In genomic region chr20:59042151-59042795, GRCh38 we compare ENCODE assay signal across 8 cellular contexts. TPM values are rescaled to one million over a fixed set of nuclear protein-coding genes. Genes with fewer than 3 reads are reported as not detected.
DNase-seq lines count a peak whose midpoint lies in the region; ATAC-seq and TF ChIP-seq lines count a peak whose summit lies in the region.

PRELID3B (minus strand) TSS chr20:59042786; CDS start chr20:59042730, 56 bp downstream.

- peaks cover 4 to 42% (median 37%) of the 10 kb centered on the region in 9 donors for H3K4me1 ChIP-seq in heart right ventricle
- H3K4me1 ChIP-seq in psoas muscle, result peaks cover 25% of the 10 kb centered on the region

- no peaks in the 10 kb centered on the region for H3K9me3 Mint-ChIP-seq in IgD-negative memory B cell
- no peaks in the 10 kb centered on the region for H3K9me3 Mint-ChIP-seq in activated naive CD8-positive, alpha-beta T cell (ENCODE audit: low read depth)

- TF ChIP-seq CTCF in heart right ventricle (IDR thresholded peaks at IDR 0.05) (no peak), psoas muscle (IDR thresholded peaks at IDR 0.05) (no peak)

- DNase-seq in NOMO-1 treated with DMSO at 0.1 percent for 48 hours (lab: John Stamatoyannopoulos, UW; ENCODE audit: unreplicated experiment) (peak; percentile 49), NOMO-1 (lab: John Stamatoyannopoulos, UW; ENCODE audit: unreplicated experiment in 2 of 2) (no peak), heart right ventricle (peak in 1 of 2 donors; percentile 24), psoas muscle (no peak)
- DNase-seq in activated effector memory CD4-positive, alpha-beta T cell treated with Interleukin-2 at 50 U/mL for 16 hours, result no peak

- peak within 1 kb of the TSS; percentile 82 to 97 (median 94) for H3K4me3 Mint-ChIP-seq in IgD-negative memory B cell
- peak within 1 kb of the TSS; percentile 88 for H3K4me3 Mint-ChIP-seq in activated naive CD8-positive, alpha-beta T cell

- H3K27me3 Mint-ChIP-seq in IgD-negative memory B cell, result no peaks in the 10 kb centered on the region
- H3K27me3 Mint-ChIP-seq in activated naive CD8-positive, alpha-beta T cell, result no peaks in the 10 kb centered on the region

- peak within 1 kb of the TSS; percentile 85 to 95 (median 94) for H3K27ac Mint-ChIP-seq in IgD-negative memory B cell
- peak within 1 kb of the TSS; percentile 94 for H3K27ac Mint-ChIP-seq in activated naive CD8-positive, alpha-beta T cell

- H3K36me3 Mint-ChIP-seq in IgD-negative memory B cell, result peaks cover under 1% of the 10 kb centered on the region
- peaks cover 11% of the 10 kb centered on the region for H3K36me3 Mint-ChIP-seq in activated naive CD8-positive, alpha-beta T cell

- intact Hi-C loops in heart right ventricle (cut with DNase I), result loop anchor here in 3 of 10 donors (2.0 to 10.0 kb wide), 3 partner anchors 21 to 167 kb away; no protein-coding TSS in a partner anchor
- intact Hi-C loops in psoas muscle (cut with DNase I), result loop anchor here in 1 of 2 donors (5.0 kb wide), 1 partner anchor 150 kb away; no protein-coding TSS in a partner anchor

- H3K27ac ChIP-seq in heart right ventricle (peak within 1 kb of the TSS; percentile 50 to 93 (median 89)), psoas muscle (peak within 1 kb of the TSS; percentile 79)

- H3K36me3 ChIP-seq in heart right ventricle, result peaks cover 0 to 32% (median 10%) of the 10 kb centered on the region in 9 donors
- peaks cover 4 to 12% of the 10 kb centered on the region in 2 donors for H3K36me3 ChIP-seq in psoas muscle (ENCODE audit: insufficient read depth in 1 of 2, low read depth in 1 of 2)

- no peaks in the 10 kb centered on the region for H3K27me3 ChIP-seq in heart right ventricle
- H3K27me3 ChIP-seq in psoas muscle (ENCODE audit: insufficient read depth in 3 of 3, low read length in 2 of 3), result no peaks in the 10 kb centered on the region

- peaks cover 37 to 47% (median 46%) of the 10 kb centered on the region in 3 donors for H3K4me1 Mint-ChIP-seq in IgD-negative memory B cell
- H3K4me1 Mint-ChIP-seq in activated naive CD8-positive, alpha-beta T cell (ENCODE audit: low read depth), result peaks cover 56% of the 10 kb centered on the region

- 4 to 5% methylated on average over 49 to 50 of the region's 50 CpGs for WGBS in heart right ventricle, 2 donors
- WGBS in psoas muscle, 3 donors, result 1 to 3% (median 2%) methylated on average over 29 to 50 of the region's 50 CpGs

- H3K9me3 ChIP-seq in heart right ventricle, result no peaks in the 10 kb centered on the region
- H3K9me3 ChIP-seq in psoas muscle, result no peaks in the 10 kb centered on the region

- ATAC-seq in GM21717 (IDR thresholded peaks at IDR 0.05; ENCODE audit: unreplicated experiment), result peak; percentile 33
- peak; percentile 6 to 72 (median 46) for ATAC-seq in heart right ventricle
- peak; percentile 38 to 52 (median 50) for ATAC-seq in psoas muscle

- H3K4me3 ChIP-seq in heart right ventricle, result peak within 1 kb of the TSS; percentile 64 to 93 (median 86)
- peak within 1 kb of the TSS; percentile 80 for H3K4me3 ChIP-seq in psoas muscle

RNA-seq across cellular contexts. Expression of gene PRELID3B, which starts in this region (rescaled TPM):
- 36.5 TPM for polyA plus RNA-seq in IgD-negative memory B cell
- 10 to 100 TPM; 41.4 to 55.9 (median 47.5) TPM for total RNA-seq in heart right ventricle
- polyA plus RNA-seq in heart right ventricle, result 10 to 100 TPM; 11.5 to 26.1 TPM
- 10 to 100 TPM; 33.7 to 57.5 (median 34.2) TPM for total RNA-seq in psoas muscle
- 10 to 100 TPM; 23.2 to 61.2 (median 42.9) TPM for polyA plus RNA-seq in psoas muscle
